13 cellular contexts compared by ENCODE assay signal in the genomic region with DNA sequence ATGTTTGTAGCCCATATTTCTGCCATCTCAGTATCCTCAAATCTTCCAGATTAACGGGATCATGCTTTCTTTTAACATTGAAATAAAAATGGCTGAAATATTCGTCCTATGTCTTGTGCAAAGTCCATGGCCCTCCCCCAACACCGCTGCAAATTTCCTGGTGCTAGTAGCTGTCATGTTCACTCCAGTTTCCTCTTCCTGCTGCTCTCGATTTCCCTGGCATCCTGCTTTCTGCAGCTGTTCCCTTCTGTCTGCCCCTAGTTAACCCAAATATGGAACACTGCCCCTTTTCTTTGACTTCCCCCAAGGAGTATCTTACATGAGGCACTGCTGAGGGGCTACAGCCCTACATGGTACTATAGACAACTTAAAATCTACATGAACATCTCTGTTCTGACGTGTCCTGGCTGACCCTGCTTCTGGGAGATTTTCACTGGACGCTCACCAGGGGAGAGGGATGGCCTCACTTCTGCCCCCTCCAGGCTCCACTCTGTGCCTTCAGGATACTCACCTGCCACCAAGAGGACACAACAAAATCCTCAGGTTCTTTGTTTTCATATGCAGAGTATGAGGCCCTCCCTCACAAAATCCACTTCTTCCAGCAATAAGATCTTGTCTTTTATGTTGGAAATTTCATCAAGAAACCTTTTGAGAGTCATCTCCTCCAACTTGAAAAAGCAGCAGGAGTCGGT.
A peak's percentile ranks its signal among the peaks of the same experiment; 100 is the strongest.
DNase-seq lines count a peak whose midpoint lies in the region; ATAC-seq and TF ChIP-seq lines count a peak whose summit lies in the region.
"Had no signal": no experiment of that assay in that cellular context is flagged by ENCODE, and none has a peak within 500 bp of the region (broad histone marks: within the 10 kb centered on the region; RNA-seq: fewer than 3 reads in every experiment).

No MANE protein-coding gene starts in this region.

- no peak overlapping the region for H3K4me3 ChIP-seq in HFF-Myc (replicated peaks; ENCODE audit: low read depth, low read length)
- H3K4me3 ChIP-seq: breast epithelium, heart right ventricle, SK-N-MC had no signal

- H3K27ac ChIP-seq in C4-2B: no peak overlapping the region
- H3K27ac ChIP-seq: breast epithelium, heart right ventricle, neutrophil, SK-N-MC had no signal

- TF ChIP-seq CTCF in C4-2B (conservative IDR thresholded peaks at IDR 0.05) (peak; percentile 63), HFF-Myc (IDR thresholded peaks at IDR 0.05; ENCODE audit: low read depth, low read length, missing control alignments) (peak; percentile 34)

- ATAC-seq in GM18861 (IDR thresholded peaks at IDR 0.05; ENCODE audit: unreplicated experiment) (no peak), HG03342 (IDR thresholded peaks at IDR 0.05; ENCODE audit: unreplicated experiment) (no peak)

- no peak for DNase-seq in HFF-Myc (ENCODE audit: extremely low read depth, low read depth)
- DNase-seq in UCSD-AML1 (lab: John Stamatoyannopoulos, UW; ENCODE audit: unreplicated experiment): peak; percentile 18
- DNase-seq in iPS-NIHi11 (ENCODE audit: low spot score): peak; percentile 84
- no peak for DNase-seq in activated CD8-positive, alpha-beta memory T cell treated with anti-CD3 and anti-CD28 coated beads, Interleukin-2, amount 50 U/mL, for 48 hours
- DNase-seq in HCEC 1CT: no peak
- DNase-seq: heart right ventricle, NCI-H1417 treated with DMSO at 0.1 percent for 48 hours had no signal

Comparison
In these comparisons a context has a peak if more than half of its experiments do, and no peak if none do; other contexts are left out.
1. DNase-seq: peak in UCSD-AML1 (single experiment) and iPS-NIHi11 (single experiment); none in HFF-Myc (single experiment), activated CD8-positive, alpha-beta memory T cell treated with anti-CD3 and anti-CD28 coated beads, Interleukin-2, amount 50 U/mL, for 48 hours (single experiment) and HCEC 1CT (single experiment).